10 cellular contexts compared by ENCODE assay signal in the genomic region with DNA sequence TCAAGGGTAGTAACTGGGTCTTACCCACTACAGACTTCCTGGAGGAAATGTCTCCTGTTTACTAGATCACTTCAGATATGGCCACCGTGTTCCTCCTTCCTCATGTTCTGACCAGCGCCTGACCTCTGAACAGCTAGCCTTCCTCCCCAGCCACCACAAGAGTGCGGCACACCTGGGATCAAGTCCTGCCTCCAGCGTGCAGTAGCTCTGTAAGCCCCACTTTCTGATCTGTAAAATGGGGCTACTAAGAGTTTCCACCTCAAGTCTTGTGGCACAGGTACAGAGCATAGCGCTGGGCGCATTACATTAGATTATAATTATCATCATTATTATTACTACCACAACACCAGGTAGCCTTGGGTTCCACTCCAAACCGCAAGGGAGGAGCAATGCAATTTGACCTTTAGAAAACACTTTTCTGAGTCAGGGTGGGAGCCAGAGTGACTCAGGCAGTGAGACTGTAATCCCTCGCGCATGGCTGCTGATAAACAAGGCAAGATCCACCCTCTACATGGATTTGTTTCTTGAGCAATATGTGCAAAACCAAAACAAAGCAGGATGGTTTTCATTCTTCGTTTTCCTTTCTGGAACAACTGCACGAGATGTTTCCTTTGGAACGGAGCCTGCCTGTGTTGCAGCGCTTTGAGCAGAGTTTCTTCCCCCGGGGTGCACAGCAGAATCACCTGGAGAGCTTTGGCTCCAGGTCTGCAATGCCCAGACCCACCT.
DNase-seq lines count a peak whose midpoint lies in the region; ATAC-seq and TF ChIP-seq lines count a peak whose summit lies in the region.
"Had no signal": no experiment of that assay in that cellular context is flagged by ENCODE, and none has a peak within 500 bp of the region (broad histone marks: within the 10 kb centered on the region; RNA-seq: fewer than 3 reads in every experiment).

No MANE protein-coding gene starts in this region.

- WGBS in hepatocyte (ENCODE audit: low lambda C conversion rate, missing lambda C conversion rate) = 45% methylated on average over 14 of the region's 14 CpGs
- 36 to 51% (median 43%) methylated on average over 13 to 14 of the region's 14 CpGs for WGBS in stomach, 5 donors

- no peak overlapping the region for H3K4me3 ChIP-seq in astrocyte of the cerebellum (ENCODE audit: low read depth, low read length)
- H3K4me3 ChIP-seq in hepatocyte = no peak overlapping the region
- H3K4me3 ChIP-seq in stomach = no peak overlapping the region

- no peaks in the 10 kb centered on the region for H3K27me3 Mint-ChIP-seq in stimulated activated memory B cell treated with anti-CD40 and anti-IgM and Interleukin-4, amounts not matched to agents 10 μg/mL and 1 μg/mL and 100 μg/mL, for 72 hours
- peaks cover 0 to 10% (median 0%) of the 10 kb centered on the region in 5 donors for H3K27me3 Mint-ChIP-seq in naive thymus-derived CD8-positive, alpha-beta T cell

- intact Hi-C loops in stomach (cut with DNase I; ENCODE audit: low total_unique reads) = no loop called here

- H3K36me3 Mint-ChIP-seq in stimulated activated memory B cell treated with anti-CD40 and anti-IgM and Interleukin-4, amounts not matched to agents 10 μg/mL and 1 μg/mL and 100 μg/mL, for 72 hours = peaks cover 26% of the 10 kb centered on the region
- peaks cover 0 to 18% (median 15%) of the 10 kb centered on the region in 3 donors for H3K36me3 Mint-ChIP-seq in naive thymus-derived CD8-positive, alpha-beta T cell

- no peaks in the 10 kb centered on the region for H3K9me3 Mint-ChIP-seq in stimulated activated memory B cell treated with anti-CD40 and anti-IgM and Interleukin-4, amounts not matched to agents 10 μg/mL and 1 μg/mL and 100 μg/mL, for 72 hours
- no peaks in the 10 kb centered on the region for H3K9me3 Mint-ChIP-seq in naive thymus-derived CD8-positive, alpha-beta T cell
- H3K9me3 Mint-ChIP-seq: dendritic cell treated with granulocyte-macrophage colony-stimulating factor and Interleukin-4, amounts not matched to agents 40 ng/mL and 50 ng/mL, for 4 days had no signal

- H3K27me3 ChIP-seq in hepatocyte (no peaks in the 10 kb centered on the region), stomach (no peaks in the 10 kb centered on the region)

- POLR2A ChIA-PET in naive thymus-derived CD8-positive, alpha-beta T cell (lab: Charles Lee) = interaction anchor here (0.7 kb wide), 1 partner anchor 63 kb away, joined by 5 read pairs; no protein-coding TSS in a partner anchor

- no peaks in the 10 kb centered on the region for H4K20me1 ChIP-seq in hepatocyte (ENCODE audit: insufficient read depth, poor library complexity, severe bottlenecking)

- no peaks in the 10 kb centered on the region for H3K4me1 Mint-ChIP-seq in stimulated activated memory B cell treated with anti-CD40 and anti-IgM and Interleukin-4, amounts not matched to agents 10 μg/mL and 1 μg/mL and 100 μg/mL, for 72 hours
- H3K4me1 Mint-ChIP-seq in naive thymus-derived CD8-positive, alpha-beta T cell = peaks cover 0 to 5% (median 0%) of the 10 kb centered on the region in 4 donors

- no peak for TF ChIP-seq CTCF in astrocyte of the cerebellum (IDR thresholded peaks at IDR 0.05; ENCODE audit: low read depth, low read length, missing control alignments)
- TF ChIP-seq CTCF in hepatocyte (IDR thresholded peaks at IDR 0.05; ENCODE audit: poor library complexity) = no peak
- no peak for TF ChIP-seq CTCF in stomach (IDR thresholded peaks at IDR 0.05)

- in situ Hi-C loops in astrocyte of the cerebellum (cut with HindIII; ENCODE audit: low sequenced_read_pairs) = no loop called here

- H3K27ac ChIP-seq in hepatocyte = peak overlapping the region; percentile 98
- H3K27ac ChIP-seq in stomach = peak overlapping the region; percentile 72 to 86 (median 86)

- no peak overlapping the region for H3K27ac Mint-ChIP-seq in stimulated activated memory B cell treated with anti-CD40 and anti-IgM and Interleukin-4, amounts not matched to agents 10 μg/mL and 1 μg/mL and 100 μg/mL, for 72 hours
- H3K27ac Mint-ChIP-seq in naive thymus-derived CD8-positive, alpha-beta T cell = no peak overlapping the region
- H3K27ac Mint-ChIP-seq: dendritic cell treated with granulocyte-macrophage colony-stimulating factor and Interleukin-4, amounts not matched to agents 40 ng/mL and 50 ng/mL, for 4 days had no signal

- no peak overlapping the region for H3K4me3 Mint-ChIP-seq in stimulated activated memory B cell treated with anti-CD40 and anti-IgM and Interleukin-4, amounts not matched to agents 10 μg/mL and 1 μg/mL and 100 μg/mL, for 72 hours
- H3K4me3 Mint-ChIP-seq in naive thymus-derived CD8-positive, alpha-beta T cell = no peak overlapping the region
- H3K4me3 Mint-ChIP-seq: dendritic cell treated with granulocyte-macrophage colony-stimulating factor and Interleukin-4, amounts not matched to agents 40 ng/mL and 50 ng/mL, for 4 days had no signal

- no peaks in the 10 kb centered on the region for H3K79me2 ChIP-seq in hepatocyte

- no peak overlapping the region for H2AFZ ChIP-seq in hepatocyte

- H3K9me2 ChIP-seq in hepatocyte (replicated peaks; ENCODE audit: insufficient read depth) = no peaks in the 10 kb centered on the region

- TF ChIP-seq POLR2A in stomach (IDR thresholded peaks at IDR 0.05) = no peak

- H3K4me1 ChIP-seq in hepatocyte (ENCODE audit: insufficient read depth) = peaks cover 16% of the 10 kb centered on the region
- H3K4me1 ChIP-seq in stomach = peaks cover 25 to 48% (median 34%) of the 10 kb centered on the region in 4 donors

- DNase-seq in HS-27A (ENCODE audit: low read depth) (peak; percentile 71), astrocyte of the cerebellum (ENCODE audit: low read depth) (peak; percentile 96), hepatocyte (ENCODE audit: low spot score) (peak; percentile 88), stomach (peak; percentile 60), KG1 (lab: John Stamatoyannopoulos, UW) (no peak)
- no peak for DNase-seq in activated naive CD4-positive, alpha-beta T cell treated with Interleukin-2 at 50 U/mL for 16 hours
- DNase-seq in naive thymus-derived CD8-positive, alpha-beta T cell = no peak
- DNase-seq: NCI-H774 had no signal

- TF ChIP-seq EP300 in stomach (IDR thresholded peaks at IDR 0.05) = peak; percentile 16

- H3K4me2 ChIP-seq in hepatocyte = peak overlapping the region; percentile 55

- H3K36me3 ChIP-seq in hepatocyte (replicated peaks; ENCODE audit: insufficient read depth, low read depth) (no peaks in the 10 kb centered on the region), stomach (peaks cover 0 to 10% (median 3%) of the 10 kb centered on the region in 4 donors)

- ATAC-seq in stimulated activated memory B cell treated with anti-CD40 and anti-IgM and Interleukin-4, amounts not matched to agents 10 μg/mL and 1 μg/mL and 100 μg/mL, for 72 hours = no peak
- no peak for ATAC-seq in naive thymus-derived CD8-positive, alpha-beta T cell

- H3K9me3 ChIP-seq in hepatocyte (ENCODE audit: low read depth) = no peaks in the 10 kb centered on the region
- H3K9me3 ChIP-seq in stomach = no peaks in the 10 kb centered on the region

Comparison
In these comparisons a context has a peak if more than half of its experiments do, and no peak if none do; other contexts are left out.
1. DNase-seq: peak in HS-27A (single experiment), astrocyte of the cerebellum (single experiment), hepatocyte (single experiment) and stomach (single experiment); none in KG1 (single experiment), activated naive CD4-positive, alpha-beta T cell treated with Interleukin-2 at 50 U/mL for 16 hours (single experiment) and naive thymus-derived CD8-positive, alpha-beta T cell (0 of 10).